8 cellular contexts compared by ENCODE assay signal in the genomic region with DNA sequence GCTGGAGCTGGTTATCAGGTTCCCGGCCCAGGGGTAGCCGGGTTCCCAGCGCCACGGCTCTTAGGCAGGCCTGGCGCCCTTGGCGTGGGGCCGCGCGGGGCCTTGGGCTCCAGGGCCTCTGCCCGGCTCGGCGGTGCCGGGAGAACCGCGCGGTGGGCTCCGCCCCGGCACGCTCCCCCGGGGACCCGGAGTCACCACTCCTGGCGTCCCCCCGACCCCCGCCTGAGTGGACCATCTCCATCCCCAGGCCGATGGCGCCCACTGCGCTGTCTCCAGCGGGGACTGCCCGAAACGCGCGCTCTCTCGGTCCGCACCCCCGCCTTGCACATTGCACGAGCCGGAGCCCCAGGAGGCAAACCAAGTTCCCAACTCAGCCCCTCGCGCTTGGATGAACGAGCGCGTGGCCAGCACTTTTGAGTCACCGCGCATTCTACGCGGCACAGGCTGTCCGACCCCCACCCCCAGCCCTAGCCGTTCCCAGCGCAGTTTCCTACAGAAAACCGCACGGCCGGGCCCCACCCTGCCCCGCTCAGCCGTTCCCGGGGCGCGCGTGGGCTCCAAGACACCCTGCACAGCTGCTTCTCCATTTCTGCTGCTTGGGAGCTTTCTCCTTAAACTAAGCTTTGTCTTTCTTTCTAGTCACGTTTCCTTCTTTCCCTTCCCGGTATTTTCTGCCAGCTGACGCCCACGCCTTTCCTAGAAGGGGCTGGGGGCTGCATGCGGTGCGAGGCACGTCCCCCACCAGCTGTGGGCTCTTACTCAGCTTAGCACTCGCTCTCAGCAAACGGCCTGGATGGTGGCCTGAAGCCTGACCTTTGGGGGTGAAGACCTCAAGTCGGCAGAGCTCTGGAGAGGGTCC. TPM values are rescaled to one million over a fixed set of nuclear protein-coding genes. Genes with fewer than 3 reads are reported as not detected.
DNase-seq lines count a peak whose midpoint lies in the region; ATAC-seq and TF ChIP-seq lines count a peak whose summit lies in the region.

No MANE protein-coding gene starts in this region.

- TF ChIP-seq EP300 in esophagus muscularis mucosa (IDR thresholded peaks at IDR 0.05): no peak
- TF ChIP-seq EP300 in upper lobe of left lung (IDR thresholded peaks at IDR 0.05): no peak

- H3K27me3 ChIP-seq in DND-41 (ENCODE audit: insufficient read depth, low read length, poor library complexity) (no peaks in the 10 kb centered on the region), Karpas-422 (ENCODE audit: low read length) (no peaks in the 10 kb centered on the region), esophagus muscularis mucosa (no peaks in the 10 kb centered on the region), upper lobe of left lung (no peaks in the 10 kb centered on the region)

- H3K9ac ChIP-seq in DND-41 (ENCODE audit: low read depth, low read length): peak overlapping the region; percentile 94
- peak overlapping the region; percentile 100 for H3K9ac ChIP-seq in Karpas-422 (ENCODE audit: low read length)

- intact Hi-C loops in esophagus muscularis mucosa (cut with DNase I): no loop called here

- peaks cover 8% of the 10 kb centered on the region for H3K27me3 Mint-ChIP-seq in nephron progenitor cell (ENCODE audit: low read depth, poor library complexity)

- no peaks in the 10 kb centered on the region for H3K9me3 Mint-ChIP-seq in nephron progenitor cell

- H3K27ac ChIP-seq in DND-41 (ENCODE audit: low read length) (peak overlapping the region; percentile 68), Karpas-422 (ENCODE audit: low read length) (no peak overlapping the region), esophagus muscularis mucosa (replicated peaks in 1 of 4) (peak overlapping the region; percentile 92 to 95 (median 94)), upper lobe of left lung (peak overlapping the region; percentile 91 to 95 (median 92))

- H3K36me3 ChIP-seq in DND-41 (ENCODE audit: insufficient read depth, low read length) (peaks cover 20% of the 10 kb centered on the region), Karpas-422 (ENCODE audit: insufficient read depth, low read length) (no peaks in the 10 kb centered on the region), esophagus muscularis mucosa (peaks cover 0 to 14% (median 2%) of the 10 kb centered on the region in 4 donors), upper lobe of left lung (peaks cover 0 to 1% (median 0%) of the 10 kb centered on the region in 4 donors)

- H4K20me1 ChIP-seq in DND-41 (ENCODE audit: insufficient read depth, low read length) (peaks cover 25% of the 10 kb centered on the region), Karpas-422 (ENCODE audit: insufficient read depth, low read depth, low read length) (peaks cover 8% of the 10 kb centered on the region; the same call in 1 of the 2 replicates)

- H3K27ac Mint-ChIP-seq in nephron progenitor cell: peak overlapping the region; percentile 94

- peaks cover 42% of the 10 kb centered on the region for H3K79me2 ChIP-seq in DND-41 (ENCODE audit: insufficient read depth, low read length)
- peaks cover 35% of the 10 kb centered on the region for H3K79me2 ChIP-seq in Karpas-422 (ENCODE audit: low read length)

- ATAC-seq in DND-41 (ENCODE audit: insufficient read depth, low read depth): peak; percentile 41
- peak; percentile 23 for ATAC-seq in GM21526 (IDR thresholded peaks at IDR 0.05; ENCODE audit: low FRiP score, unreplicated experiment)
- ATAC-seq in upper lobe of left lung (ENCODE audit: low FRiP score in 2 of 2): peak; percentile 38 to 64

- TF ChIP-seq POLR2A in esophagus muscularis mucosa (IDR thresholded peaks at IDR 0.05; ENCODE audit: low read depth): no peak
- TF ChIP-seq POLR2A in upper lobe of left lung (IDR thresholded peaks at IDR 0.05): peak in 1 of 4 donors; percentile 52

- peak; percentile 58 for DNase-seq in DND-41
- DNase-seq in Karpas-422: peak; percentile 76
- DNase-seq in activated CD4-positive, alpha-beta T cell treated with anti-CD3 and anti-CD28 coated beads, Interleukin-2, amount 50 U/mL, for 4 hours: peak; percentile 20 to 24
- no peak for DNase-seq in esophagus muscularis mucosa (ENCODE audit: extremely low spot score)
- DNase-seq in nephron progenitor cell: peak; percentile 69
- DNase-seq in upper lobe of left lung: peak in 1 of 2 donors; percentile 45
- no peak for DNase-seq in DMS114 treated with DMSO at 0.1 percent for 48 hours (lab: John Stamatoyannopoulos, UW; ENCODE audit: unreplicated experiment)

- H3K4me3 ChIP-seq in DND-41 (ENCODE audit: low read depth in 1 of 2, low read length in 2 of 2): peak overlapping the region; percentile 99; a peak in 3 of 4 replicates
- peak overlapping the region; percentile 100 for H3K4me3 ChIP-seq in Karpas-422 (ENCODE audit: low read length)
- H3K4me3 ChIP-seq in esophagus muscularis mucosa: peak overlapping the region; percentile 91 to 95 (median 94)
- peak overlapping the region; percentile 76 to 96 (median 90) for H3K4me3 ChIP-seq in upper lobe of left lung

- H3K9me3 ChIP-seq in DND-41 (ENCODE audit: insufficient read depth, low read length, severe bottlenecking): no peaks in the 10 kb centered on the region
- no peaks in the 10 kb centered on the region for H3K9me3 ChIP-seq in Karpas-422 (ENCODE audit: low read length)
- H3K9me3 ChIP-seq in esophagus muscularis mucosa: no peaks in the 10 kb centered on the region
- H3K9me3 ChIP-seq in upper lobe of left lung: no peaks in the 10 kb centered on the region

- H3K4me3 Mint-ChIP-seq in nephron progenitor cell: peak overlapping the region; percentile 87

- H3K9me2 ChIP-seq in Karpas-422 (replicated peaks; ENCODE audit: insufficient read depth, low read length): no peaks in the 10 kb centered on the region

- peak overlapping the region; percentile 80 for H2AFZ ChIP-seq in DND-41 (ENCODE audit: low read depth, low read length)
- peak overlapping the region; percentile 91 for H2AFZ ChIP-seq in Karpas-422 (ENCODE audit: low read length)

- peaks cover 30% of the 10 kb centered on the region for H3K4me1 ChIP-seq in DND-41 (ENCODE audit: insufficient read depth, low read length)
- H3K4me1 ChIP-seq in Karpas-422 (ENCODE audit: low read length): peaks cover 22% of the 10 kb centered on the region
- H3K4me1 ChIP-seq in esophagus muscularis mucosa: peaks cover 13 to 30% (median 25%) of the 10 kb centered on the region in 4 donors
- peaks cover 13 to 26% (median 17%) of the 10 kb centered on the region in 4 donors for H3K4me1 ChIP-seq in upper lobe of left lung

- H3K36me3 Mint-ChIP-seq in nephron progenitor cell (ENCODE audit: low read depth): peaks cover 3% of the 10 kb centered on the region

- H3K4me2 ChIP-seq in DND-41 (ENCODE audit: insufficient read depth, low read length): peak overlapping the region; percentile 85
- peak overlapping the region; percentile 82 for H3K4me2 ChIP-seq in Karpas-422 (ENCODE audit: low read depth, low read length, poor library complexity, severe bottlenecking)

- 8% methylated on average over 21 of the region's 68 CpGs for WGBS in esophagus muscularis mucosa
- 4 to 5% methylated on average over 25 to 38 of the region's 68 CpGs for WGBS in upper lobe of left lung, 2 donors

- TF ChIP-seq CTCF in DND-41 (IDR thresholded peaks at IDR 0.05; ENCODE audit: borderline replicate concordance, extremely low read depth, low read length, poor library complexity, severe bottlenecking): peak; percentile 3
- peak in 1 of 3 experiments; percentile 5 for TF ChIP-seq CTCF in esophagus muscularis mucosa (IDR thresholded peaks at IDR 0.05)
- no peak for TF ChIP-seq CTCF in nephron progenitor cell (IDR thresholded peaks at IDR 0.05)
- TF ChIP-seq CTCF in upper lobe of left lung (IDR thresholded peaks at IDR 0.05): peak in 1 of 6 experiments; percentile 35

- H3K4me1 Mint-ChIP-seq in nephron progenitor cell: peaks cover 16% of the 10 kb centered on the region

RNA-seq across cellular contexts. Expression of gene CHID1, which starts 0.7 kb away (rescaled TPM):
- 32.8 and 43.7 TPM in 2 replicates for total RNA-seq in Karpas-422 (2014; rRNA removed; shearing (Covaris generic); ENCODE audit: low replicate concordance)
- total RNA-seq in esophagus muscularis mucosa (10 to 100 TPM; 37.4 to 55.4 (median 47.2) TPM), upper lobe of left lung (100 to 1,000 TPM in 1 of 6 donors, 10 to 100 TPM in 5; 34.6 to 144 (median 59.1) TPM)

RNA-seq across cellular contexts. Expression of gene AP2A2, which starts 14.4 kb away (rescaled TPM):
- total RNA-seq in Karpas-422 (2014; rRNA removed; shearing (Covaris generic); ENCODE audit: low replicate concordance): 20.0 and 34.6 TPM in 2 replicates
- total RNA-seq in esophagus muscularis mucosa (10 to 100 TPM; 49.5 to 82.6 (median 72.2) TPM), upper lobe of left lung (100 to 1,000 TPM in 3 of 6 donors, 10 to 100 TPM in 3; 55.7 to 273 (median 103) TPM)

Comparison
In these comparisons a context has a peak if more than half of its experiments do, and no peak if none do; other contexts are left out.
1. DNase-seq: peak in DND-41 (single experiment), Karpas-422 (single experiment), activated CD4-positive, alpha-beta T cell treated with anti-CD3 and anti-CD28 coated beads, Interleukin-2, amount 50 U/mL, for 4 hours (2 of 2) and nephron progenitor cell (single experiment); none in esophagus muscularis mucosa (single experiment) and DMS114 treated with DMSO at 0.1 percent for 48 hours (single experiment).
2. Peak in every context shown above with its lines, with median percentiles within 50 percentile points of each other: ATAC-seq and H3K4me3 ChIP-seq.